ENCODE assay signal across 21 cellular contexts in the genomic region with DNA sequence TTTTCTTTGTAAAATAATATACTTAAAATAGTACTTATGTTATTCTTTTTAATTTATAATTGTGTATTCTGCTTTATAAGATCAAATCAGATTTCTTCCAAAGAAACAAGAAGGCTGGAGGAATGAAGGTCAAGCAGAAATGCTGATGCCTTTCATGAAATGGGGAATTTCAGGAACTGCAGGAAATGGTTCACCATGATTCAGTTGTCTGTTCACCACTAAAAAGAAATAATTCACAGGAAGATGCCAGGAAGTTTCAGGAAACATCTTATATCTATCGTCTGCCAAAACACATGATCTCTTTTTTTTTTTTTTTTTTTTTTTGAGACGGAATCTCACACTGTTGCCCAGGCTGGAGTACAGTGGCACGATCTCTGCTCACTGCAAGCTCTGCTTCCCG. TPM values are rescaled to one million over a fixed set of nuclear protein-coding genes. Genes with fewer than 3 reads are reported as not detected.
DNase-seq lines count a peak whose midpoint lies in the region; ATAC-seq and TF ChIP-seq lines count a peak whose summit lies in the region.
"Had no signal": no experiment of that assay in that cellular context is flagged by ENCODE, and none has a peak within 500 bp of the region (broad histone marks: within the 10 kb centered on the region; RNA-seq: fewer than 3 reads in every experiment).

No MANE protein-coding gene starts in this region.

- no peak overlapping the region for H3K4me2 ChIP-seq in PC-3 (ENCODE audit: low read length)

- H3K27ac Mint-ChIP-seq in activated CD4-positive, alpha-beta T cell treated with anti-CD3 and anti-CD28 coated beads, Interleukin-2, amount 10 ng/mL, durations not matched to agents 24 days and 14 days, result no peak overlapping the region
- H3K27ac Mint-ChIP-seq: HFFc6 had no signal

- H3K9me2 ChIP-seq in PC-3 (replicated peaks; ENCODE audit: low read length), result no peaks in the 10 kb centered on the region

- H3K36me3 Mint-ChIP-seq in activated CD4-positive, alpha-beta T cell treated with anti-CD3 and anti-CD28 coated beads, Interleukin-2, amount 10 ng/mL, durations not matched to agents 24 days and 14 days (ENCODE audit: low read depth), result no peaks in the 10 kb centered on the region

- H3K9ac ChIP-seq in PC-3 (ENCODE audit: low read length), result no peak overlapping the region

- H3K4me1 Mint-ChIP-seq in activated CD4-positive, alpha-beta T cell treated with anti-CD3 and anti-CD28 coated beads, Interleukin-2, amount 10 ng/mL, durations not matched to agents 24 days and 14 days, result peaks cover 3% of the 10 kb centered on the region

- H3K36me3 ChIP-seq in PC-3 (ENCODE audit: low read depth, low read length), result no peaks in the 10 kb centered on the region
- H3K36me3 ChIP-seq: MG63, SJSA1 had no signal

- TF ChIP-seq CTCF in PC-3 (conservative IDR thresholded peaks at IDR 0.05; ENCODE audit: low read depth, low read length) (no peak), cardiac fibroblast (IDR thresholded peaks at IDR 0.05; ENCODE audit: low read depth, low read length) (no peak), fibroblast of mammary gland (conservative IDR thresholded peaks at IDR 0.05; ENCODE audit: control insufficient read depth, insufficient read depth, low read depth, low read length) (no peak)

- H2AFZ ChIP-seq in PC-3 (ENCODE audit: low read length), result no peak overlapping the region

- intact Hi-C loops in PC-3 (cut with micrococcal nuclease), result loop anchor here (5.0 kb wide), 1 partner anchor 98 kb away; no protein-coding TSS in a partner anchor
- intact Hi-C loops in activated CD4-positive, alpha-beta T cell treated with anti-CD3 and anti-CD28 coated beads, Interleukin-2, amount 10 ng/mL, durations not matched to agents 24 days and 14 days (cut with micrococcal nuclease), result no loop called here

- DNase-seq in A172 (ENCODE audit: low spot score), result peak; percentile 44
- peak; percentile 51 for DNase-seq in PC-3
- peak; percentile 11 to 12 for DNase-seq in cardiac fibroblast (ENCODE audit: low read depth in 2 of 2)
- peak; percentile 70 for DNase-seq in fibroblast of mammary gland (ENCODE audit: low read depth)
- DNase-seq in NCI-H526 treated with DMSO at 0.1 percent for 48 hours (lab: John Stamatoyannopoulos, UW), result no peak
- no peak for DNase-seq in activated CD4-positive, alpha-beta T cell treated with anti-CD3 and anti-CD28 coated beads, Interleukin-2, amount 10 ng/mL, durations not matched to agents 24 days and 14 days
- no peak for DNase-seq in HuH-7.5 (ENCODE audit: low spot score)
- DNase-seq: COR-L47, DMS153, HFFc6, MG63, NCI-H1105, NCI-H187, NCI-H446 treated with DMSO at 0.1 percent for 48 hours, NCI-H82 had no signal

- H3K9me3 Mint-ChIP-seq in activated CD4-positive, alpha-beta T cell treated with anti-CD3 and anti-CD28 coated beads, Interleukin-2, amount 10 ng/mL, durations not matched to agents 24 days and 14 days, result peaks cover 3% of the 10 kb centered on the region
- H3K9me3 Mint-ChIP-seq: HFFc6 had no signal

- no peaks in the 10 kb centered on the region for H3K27me3 ChIP-seq in PC-3 (ENCODE audit: low read length)
- H3K27me3 ChIP-seq: MG63, SJSA1 had no signal

- POLR2A ChIA-PET in PC-3 (lab: Charles Lee; ENCODE audit: unreplicated experiment), result no interaction called here

- peaks cover 67% of the 10 kb centered on the region for H3K4me1 ChIP-seq in PC-3 (ENCODE audit: insufficient read depth, low read length)
- H3K4me1 ChIP-seq: SJSA1 had no signal

- BruUV-seq in PC-3 (replicated peaks; lab: Mats Ljungman, UMichigan), result no TSS peak

- no peak for ATAC-seq in PC-3
- no peak for ATAC-seq in GM21423 (IDR thresholded peaks at IDR 0.05; ENCODE audit: unreplicated experiment)

- H3K4me3 ChIP-seq in PC-3 (ENCODE audit: low read length) (no peak overlapping the region), cardiac fibroblast (replicated peaks in 1 of 2; ENCODE audit: low read depth in 2 of 2, low read length in 2 of 2) (no peak overlapping the region), fibroblast of mammary gland (ENCODE audit: control insufficient read depth, low read depth, low read length) (no peak overlapping the region)
- H3K4me3 ChIP-seq: MG63, SJSA1 had no signal

- no peak overlapping the region for H3K4me3 Mint-ChIP-seq in activated CD4-positive, alpha-beta T cell treated with anti-CD3 and anti-CD28 coated beads, Interleukin-2, amount 10 ng/mL, durations not matched to agents 24 days and 14 days
- H3K4me3 Mint-ChIP-seq: HFFc6 had no signal

- peaks cover 14% of the 10 kb centered on the region for H3F3A ChIP-seq in PC-3 (ENCODE audit: low read length, unreplicated experiment)

- no peaks in the 10 kb centered on the region for H4K20me1 ChIP-seq in PC-3 (ENCODE audit: low read length)

- 0 out of 2 replicates have a peak overlapping the region, but pooled peaks have one; percentile 92 for H3K27ac ChIP-seq in PC-3 (ENCODE audit: low read length)
- H3K27ac ChIP-seq: 22Rv1, C4-2B, SJSA1 had no signal

- no peaks in the 10 kb centered on the region for H3K79me2 ChIP-seq in PC-3 (ENCODE audit: low read length)

- H3K27me3 Mint-ChIP-seq in activated CD4-positive, alpha-beta T cell treated with anti-CD3 and anti-CD28 coated beads, Interleukin-2, amount 10 ng/mL, durations not matched to agents 24 days and 14 days, result no peaks in the 10 kb centered on the region

- CTCF ChIA-PET in PC-3 (lab: Charles Lee), result no interaction called here

- no peaks in the 10 kb centered on the region for H3K9me3 ChIP-seq in PC-3 (ENCODE audit: low read length)
- H3K9me3 ChIP-seq: MG63, SJSA1 had no signal

RNA-seq across cellular contexts. Expression of gene SCEL, which starts 15.7 kb away (rescaled TPM):
- total RNA-seq in A172 (2014; rRNA removed; shearing (Covaris generic)), result not detected in 2 replicates
- 3.0 and 3.5 TPM in 2 replicates for total RNA-seq in PC-3 (2014; rRNA removed)
- total RNA-seq in activated CD4-positive, alpha-beta T cell treated with anti-CD3 and anti-CD28 coated beads, Interleukin-2, amount 10 ng/mL, durations not matched to agents 24 days and 14 days, result not detected in 2 replicates
- total RNA-seq: H1, HFFc6, RPMI7951, SJSA1 had no signal

Comparison
In these comparisons a context has a peak if more than half of its experiments do, and no peak if none do; other contexts are left out.
1. DNase-seq: peak in A172 (single experiment), PC-3 (single experiment), cardiac fibroblast (2 of 2) and fibroblast of mammary gland (single experiment); none in NCI-H526 treated with DMSO at 0.1 percent for 48 hours (single experiment), activated CD4-positive, alpha-beta T cell treated with anti-CD3 and anti-CD28 coated beads, Interleukin-2, amount 10 ng/mL, durations not matched to agents 24 days and 14 days (single experiment) and HuH-7.5 (single experiment).